ENCODE assay signal across 16 cellular contexts in genomic region chr11:87574193-87574592, GRCh38.
A peak's percentile ranks its signal among the peaks of the same experiment; 100 is the strongest.
DNase-seq lines count a peak whose midpoint lies in the region; ATAC-seq and TF ChIP-seq lines count a peak whose summit lies in the region.
"Had no signal": no experiment of that assay in that cellular context is flagged by ENCODE, and none has a peak within 500 bp of the region (broad histone marks: within the 10 kb centered on the region; RNA-seq: fewer than 3 reads in every experiment).

No MANE protein-coding gene starts in this region.

- H3K9ac ChIP-seq in HUES48 (ENCODE audit: low read depth, low read length): no peak overlapping the region
- H3K9ac ChIP-seq in iPS-18a (ENCODE audit: low read length): no peak overlapping the region
- H3K9ac ChIP-seq in neuronal stem cell (ENCODE audit: low read depth, low read length, poor library complexity): no peak overlapping the region

- no peaks in the 10 kb centered on the region for H3K9me3 Mint-ChIP-seq in GM23338

- no peak overlapping the region for H2BK12ac ChIP-seq in neuronal stem cell (ENCODE audit: low read length)

- H3K14ac ChIP-seq in neuronal stem cell (ENCODE audit: low read length): no peak overlapping the region

- no peak overlapping the region for H4K91ac ChIP-seq in neuronal stem cell (ENCODE audit: low read depth, low read length, poor library complexity)

- no peak overlapping the region for H2AK5ac ChIP-seq in neuronal stem cell (ENCODE audit: low read depth, low read length)

- H3K4me1 Mint-ChIP-seq in GM23338: peaks cover 21% of the 10 kb centered on the region
- H3K4me1 Mint-ChIP-seq: CD4-positive, CD25-positive, alpha-beta regulatory T cell had no signal

- peak; percentile 89 for ATAC-seq in GM23338
- no peak for ATAC-seq in HG02571 (IDR thresholded peaks at IDR 0.05; ENCODE audit: unreplicated experiment)

- peak overlapping the region; percentile 24; the same call in 1 of the 2 replicates for H3K4me2 ChIP-seq in GM23338
- no peak overlapping the region for H3K4me2 ChIP-seq in neuronal stem cell (ENCODE audit: insufficient read depth, low read length, poor library complexity, severe bottlenecking)

- no peak overlapping the region for H3K4ac ChIP-seq in neuronal stem cell (ENCODE audit: low read length)

- no peak overlapping the region for H3K18ac ChIP-seq in neuronal stem cell (ENCODE audit: low read length)

- no peak for TF ChIP-seq CTCF in GM23338 (conservative IDR thresholded peaks at IDR 0.05; ENCODE audit: low read depth in 2 of 2)
- TF ChIP-seq CTCF in breast epithelium (IDR thresholded peaks at IDR 0.05): no peak

- H3F3A ChIP-seq in GM23338 (replicated peaks; ENCODE audit: low read depth): no peaks in the 10 kb centered on the region

- H3K4me1 ChIP-seq in GM23338 (ENCODE audit: insufficient read depth): peaks cover 25% of the 10 kb centered on the region
- peaks cover 25% of the 10 kb centered on the region for H3K4me1 ChIP-seq in HUES48 (ENCODE audit: control insufficient read depth, insufficient read depth, low read length)
- peaks cover 14% of the 10 kb centered on the region for H3K4me1 ChIP-seq in iPS-18a (ENCODE audit: control insufficient read depth, low read depth, low read length)
- no peaks in the 10 kb centered on the region for H3K4me1 ChIP-seq in breast epithelium
- no peaks in the 10 kb centered on the region for H3K4me1 ChIP-seq in neuronal stem cell (ENCODE audit: control insufficient read depth in 2 of 2, insufficient read depth in 1 of 2, low read depth in 1 of 2, low read length in 2 of 2)
- H3K4me1 ChIP-seq: BE2C, Caco-2, HAP-1 had no signal

- H2AFZ ChIP-seq in GM23338 (peak overlapping the region; percentile 76; the same call in 1 of the 2 replicates), neuronal stem cell (ENCODE audit: low read length) (no peak overlapping the region)

- no peak overlapping the region for H2BK5ac ChIP-seq in neuronal stem cell (ENCODE audit: low read length)

- H3K79me2 ChIP-seq in GM23338 (replicated peaks; ENCODE audit: insufficient read depth): no peaks in the 10 kb centered on the region

- no peaks in the 10 kb centered on the region for H3K27me3 Mint-ChIP-seq in GM23338 (ENCODE audit: insufficient read depth, low read depth, poor library complexity)
- H3K27me3 Mint-ChIP-seq: CD4-positive, CD25-positive, alpha-beta regulatory T cell had no signal

- H3K36me3 Mint-ChIP-seq in GM23338 (ENCODE audit: low read depth): no peaks in the 10 kb centered on the region
- H3K36me3 Mint-ChIP-seq: CD4-positive, CD25-positive, alpha-beta regulatory T cell had no signal

- H3K9me3 ChIP-seq in HUES48 (ENCODE audit: control insufficient read depth, insufficient read depth, low read length): 0 out of 2 replicates have a peak, but pooled peaks cover 3% of the 10 kb centered on the region
- H3K9me3 ChIP-seq in iPS-18a (ENCODE audit: control insufficient read depth, low read depth, low read length): no peaks in the 10 kb centered on the region
- H3K9me3 ChIP-seq in breast epithelium: no peaks in the 10 kb centered on the region
- H3K9me3 ChIP-seq in neuronal stem cell (replicated peaks in 1 of 2; ENCODE audit: control insufficient read depth in 2 of 2, insufficient read depth in 1 of 2, low read depth in 1 of 2, low read length in 2 of 2): no peaks in the 10 kb centered on the region
- H3K9me3 ChIP-seq: BE2C, Caco-2, HAP-1 had no signal

- H4K8ac ChIP-seq in neuronal stem cell (ENCODE audit: low read depth, low read length): no peak overlapping the region

- TF ChIP-seq POLR2A in breast epithelium (IDR thresholded peaks at IDR 0.05): no peak

- H3K27me3 ChIP-seq in GM23338 (ENCODE audit: insufficient read depth) (no peaks in the 10 kb centered on the region), HUES48 (ENCODE audit: control insufficient read depth, insufficient read depth, low read length) (no peaks in the 10 kb centered on the region), iPS-18a (ENCODE audit: control insufficient read depth, insufficient read depth, low read length) (no peaks in the 10 kb centered on the region), breast epithelium (no peaks in the 10 kb centered on the region), neuronal stem cell (ENCODE audit: control insufficient read depth in 3 of 3, insufficient read depth in 3 of 3, low read depth in 1 of 3, low read length in 3 of 3) (no peaks in the 10 kb centered on the region)
- H3K27me3 ChIP-seq: BE2C had no signal

- intact Hi-C loops in breast epithelium (cut with DNase I; ENCODE audit: low total_unique reads): no loop called here

- H3K27ac ChIP-seq in GM23338 (ENCODE audit: low read depth) (no peak overlapping the region), HUES48 (ENCODE audit: low read depth, low read length) (peak overlapping the region; percentile 32), iPS-18a (ENCODE audit: low read length) (no peak overlapping the region), breast epithelium (no peak overlapping the region), neuronal stem cell (replicated peaks; ENCODE audit: low read length) (no peak overlapping the region)
- H3K27ac ChIP-seq: HL-60 had no signal

- H3K23ac ChIP-seq in neuronal stem cell (ENCODE audit: low read depth, low read length, poor library complexity): no peak overlapping the region

- H3K4me3 Mint-ChIP-seq in GM23338: no peak overlapping the region
- H3K4me3 Mint-ChIP-seq: CD4-positive, CD25-positive, alpha-beta regulatory T cell had no signal

- no peaks in the 10 kb centered on the region for H3K9me2 ChIP-seq in GM23338 (ENCODE audit: insufficient read depth)

- DNase-seq in GM23338 (ENCODE audit: low spot score) (peak; percentile 4), breast epithelium (ENCODE audit: low spot score in 2 of 2) (no peak), neuronal stem cell (ENCODE audit: low spot score) (no peak)
- DNase-seq: ACHN; BE2C; C1 segment of cervical spinal cord; Caco-2; CD4-positive, CD25-positive, alpha-beta regulatory T cell; GDM1; IMR-90; KBM-7 had no signal

- no peaks in the 10 kb centered on the region for H4K20me1 ChIP-seq in GM23338 (replicated peaks; ENCODE audit: insufficient read depth)

- 0 out of 2 replicates have a peak overlapping the region, but pooled peaks have one; percentile 2 for H3K4me3 ChIP-seq in GM23338
- H3K4me3 ChIP-seq in HUES48 (ENCODE audit: low read depth, low read length): no peak overlapping the region; the same call in 1 of the 2 replicates
- peak overlapping the region; percentile 8 for H3K4me3 ChIP-seq in iPS-18a (ENCODE audit: low read length)
- no peak overlapping the region for H3K4me3 ChIP-seq in breast epithelium
- H3K4me3 ChIP-seq in neuronal stem cell (ENCODE audit: low read length in 2 of 2): no peak overlapping the region
- H3K4me3 ChIP-seq: HAP-1 had no signal

- H2BK15ac ChIP-seq in neuronal stem cell (ENCODE audit: low read length): no peak overlapping the region

- H2BK120ac ChIP-seq in neuronal stem cell (ENCODE audit: low read depth, low read length): no peak overlapping the region

- no peaks in the 10 kb centered on the region for H3K79me1 ChIP-seq in neuronal stem cell (ENCODE audit: low read depth, low read length)

- H3K36me3 ChIP-seq in GM23338 (ENCODE audit: insufficient read depth) (no peaks in the 10 kb centered on the region), HUES48 (ENCODE audit: control insufficient read depth, insufficient read depth, low read length) (no peaks in the 10 kb centered on the region), iPS-18a (ENCODE audit: control insufficient read depth, low read depth, low read length) (no peaks in the 10 kb centered on the region), breast epithelium (no peaks in the 10 kb centered on the region), neuronal stem cell (replicated peaks in 1 of 2; ENCODE audit: control insufficient read depth in 2 of 2, insufficient read depth in 2 of 2, low read length in 2 of 2) (no peaks in the 10 kb centered on the region)
- H3K36me3 ChIP-seq: BE2C, HAP-1 had no signal

- no peak overlapping the region for H3K27ac Mint-ChIP-seq in GM23338
- H3K27ac Mint-ChIP-seq: CD4-positive, CD25-positive, alpha-beta regulatory T cell had no signal

TF ChIP-seq in GM23338, 12 proteins besides CTCF, POLR2A, EP300 and RAD21:
- TF ChIP-seq CREB1 (CRISPR knock-in tag; IDR thresholded peaks at IDR 0.05; ENCODE audit: low read depth): no peak
- TF ChIP-seq, protein P1, sequence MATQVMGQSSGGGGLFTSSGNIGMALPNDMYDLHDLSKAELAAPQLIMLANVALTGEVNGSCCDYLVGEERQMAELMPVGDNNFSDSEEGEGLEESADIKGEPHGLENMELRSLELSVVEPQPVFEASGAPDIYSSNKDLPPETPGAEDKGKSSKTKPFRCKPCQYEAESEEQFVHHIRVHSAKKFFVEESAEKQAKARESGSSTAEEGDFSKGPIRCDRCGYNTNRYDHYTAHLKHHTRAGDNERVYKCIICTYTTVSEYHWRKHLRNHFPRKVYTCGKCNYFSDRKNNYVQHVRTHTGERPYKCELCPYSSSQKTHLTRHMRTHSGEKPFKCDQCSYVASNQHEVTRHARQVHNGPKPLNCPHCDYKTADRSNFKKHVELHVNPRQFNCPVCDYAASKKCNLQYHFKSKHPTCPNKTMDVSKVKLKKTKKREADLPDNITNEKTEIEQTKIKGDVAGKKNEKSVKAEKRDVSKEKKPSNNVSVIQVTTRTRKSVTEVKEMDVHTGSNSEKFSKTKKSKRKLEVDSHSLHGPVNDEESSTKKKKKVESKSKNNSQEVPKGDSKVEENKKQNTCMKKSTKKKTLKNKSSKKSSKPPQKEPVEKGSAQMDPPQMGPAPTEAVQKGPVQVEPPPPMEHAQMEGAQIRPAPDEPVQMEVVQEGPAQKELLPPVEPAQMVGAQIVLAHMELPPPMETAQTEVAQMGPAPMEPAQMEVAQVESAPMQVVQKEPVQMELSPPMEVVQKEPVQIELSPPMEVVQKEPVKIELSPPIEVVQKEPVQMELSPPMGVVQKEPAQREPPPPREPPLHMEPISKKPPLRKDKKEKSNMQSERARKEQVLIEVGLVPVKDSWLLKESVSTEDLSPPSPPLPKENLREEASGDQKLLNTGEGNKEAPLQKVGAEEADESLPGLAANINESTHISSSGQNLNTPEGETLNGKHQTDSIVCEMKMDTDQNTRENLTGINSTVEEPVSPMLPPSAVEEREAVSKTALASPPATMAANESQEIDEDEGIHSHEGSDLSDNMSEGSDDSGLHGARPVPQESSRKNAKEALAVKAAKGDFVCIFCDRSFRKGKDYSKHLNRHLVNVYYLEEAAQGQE (IDR thresholded peaks at IDR 0.05; ENCODE audit: unreplicated experiment): no peak
- TF ChIP-seq, protein P2, sequence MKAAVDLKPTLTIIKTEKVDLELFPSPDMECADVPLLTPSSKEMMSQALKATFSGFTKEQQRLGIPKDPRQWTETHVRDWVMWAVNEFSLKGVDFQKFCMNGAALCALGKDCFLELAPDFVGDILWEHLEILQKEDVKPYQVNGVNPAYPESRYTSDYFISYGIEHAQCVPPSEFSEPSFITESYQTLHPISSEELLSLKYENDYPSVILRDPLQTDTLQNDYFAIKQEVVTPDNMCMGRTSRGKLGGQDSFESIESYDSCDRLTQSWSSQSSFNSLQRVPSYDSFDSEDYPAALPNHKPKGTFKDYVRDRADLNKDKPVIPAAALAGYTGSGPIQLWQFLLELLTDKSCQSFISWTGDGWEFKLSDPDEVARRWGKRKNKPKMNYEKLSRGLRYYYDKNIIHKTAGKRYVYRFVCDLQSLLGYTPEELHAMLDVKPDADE (IDR thresholded peaks at IDR 0.05): no peak

Comparison
In these comparisons a context has a peak if more than half of its experiments do, and no peak if none do; other contexts are left out.
1. H3K4me3 ChIP-seq: peak in GM23338 (single experiment) and iPS-18a (single experiment); none in HUES48 (single experiment), breast epithelium (0 of 3) and neuronal stem cell (0 of 2).